11 cellular contexts compared by ENCODE assay signal in the genomic region with DNA sequence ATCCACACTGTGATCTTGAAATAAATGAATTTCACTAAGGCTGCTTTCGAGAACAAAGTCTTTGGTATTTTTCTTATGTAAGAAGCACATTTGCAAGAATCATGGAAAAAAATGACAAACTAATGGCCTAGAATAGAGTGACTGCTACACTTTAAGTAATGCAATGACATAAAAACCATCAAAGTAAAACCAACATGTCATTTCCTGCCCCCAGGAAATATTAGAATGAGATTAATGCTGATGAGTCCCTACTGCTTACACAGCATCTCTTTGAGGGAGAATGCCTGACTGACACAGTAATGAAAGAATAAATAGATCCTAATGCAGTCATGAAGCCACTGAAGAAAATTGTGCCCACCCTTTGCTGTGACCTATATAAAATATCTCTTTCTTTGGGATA.
"Had no signal": no experiment of that assay in that cellular context is flagged by ENCODE, and none has a peak within 500 bp of the region (broad histone marks: within the 10 kb centered on the region; RNA-seq: fewer than 3 reads in every experiment).

No MANE protein-coding gene starts in this region.

- H3K36me3 ChIP-seq: right lobe of liver had no signal

- H3K9me3 ChIP-seq: right lobe of liver had no signal

- DNase-seq: activated CD4-positive, alpha-beta memory T cell treated with anti-CD3 and anti-CD28 coated beads for 36 hours; activated effector memory CD4-positive, alpha-beta T cell treated with anti-CD3 and anti-CD28 coated beads, Interleukin-2, amount 50 U/mL, for 16 hours; activated T-cell treated with anti-CD3 and anti-CD28 coated beads, Interleukin-2, amount 50 U/mL, for 4 hours; amygdala; glutamatergic neuron; immature natural killer cell; left colon; natural killer cell; nucleus accumbens; right lobe of liver; stimulated activated naive CD4-positive, alpha-beta T cell treated with Interleukin-2 at 50 U/mL for 16 hours had no signal

- H3K4me3 ChIP-seq: right lobe of liver had no signal

- H3K27me3 ChIP-seq: right lobe of liver had no signal

- H3K27ac ChIP-seq: right lobe of liver had no signal
